In the genomic region with DNA sequence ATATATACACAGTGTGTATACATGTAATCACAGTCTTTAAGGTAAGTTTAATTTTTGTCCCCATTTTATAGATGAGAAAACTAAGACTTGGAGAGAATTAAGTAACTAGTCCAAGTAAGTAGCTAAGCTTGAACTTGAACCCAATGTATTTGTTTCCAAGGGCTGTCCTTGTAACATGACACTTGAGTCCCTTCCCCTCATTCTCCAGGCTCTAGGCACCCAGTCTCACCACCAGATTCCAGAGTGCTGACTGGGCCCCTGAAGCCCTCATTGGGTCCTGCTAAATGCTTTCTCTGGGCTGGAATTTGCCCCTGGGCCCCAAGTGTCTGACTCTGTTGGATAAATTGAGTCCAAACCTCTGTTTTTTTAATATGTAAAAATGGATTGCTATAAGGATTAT, we compare ENCODE assay signal across 11 cellular contexts. TPM values are rescaled to one million over a fixed set of nuclear protein-coding genes. Genes with fewer than 3 reads are reported as not detected.
DNase-seq lines count a peak whose midpoint lies in the region; TF ChIP-seq lines count a peak whose summit lies in the region.
"Had no signal": no experiment of that assay in that cellular context is flagged by ENCODE, and none has a peak within 500 bp of the region (broad histone marks: within the 10 kb centered on the region; RNA-seq: fewer than 3 reads in every experiment).

No MANE protein-coding gene starts in this region.

- H3K4me1 ChIP-seq in iPS-20b (ENCODE audit: insufficient read depth, low read length) (peaks cover 28% of the 10 kb centered on the region), BE2C (no peaks in the 10 kb centered on the region), colonic mucosa (no peaks in the 10 kb centered on the region)
- H3K4me1 ChIP-seq: uterus had no signal

- in situ Hi-C loops in ACHN (cut with HindIII; ENCODE audit: low pct_ligation_motif_present, low pct_unique_long_range_greater_than_20kb, low sequenced_read_pairs): no loop called here
- in situ Hi-C loops in GM13976 (cut with MboI; ENCODE audit: low sequenced_read_pairs, unreplicated experiment): no loop called here

- peak overlapping the region; percentile 94 for H3K27ac ChIP-seq in iPS-20b (ENCODE audit: low read length)
- H3K27ac ChIP-seq in colonic mucosa: no peak overlapping the region
- H3K27ac ChIP-seq: BLaER1 treated with 17β-estradiol and CSF1 and Interleukin-3, amounts not matched to agents 10 nM and 100 nM had no signal

- no peaks in the 10 kb centered on the region for H3K36me3 ChIP-seq in iPS-20b (ENCODE audit: insufficient read depth, low read depth, low read length)
- no peaks in the 10 kb centered on the region for H3K36me3 ChIP-seq in BE2C
- H3K36me3 ChIP-seq in colonic mucosa: no peaks in the 10 kb centered on the region
- H3K36me3 ChIP-seq: BLaER1 treated with 17β-estradiol and CSF1 and Interleukin-3, amounts not matched to agents 10 nM and 100 nM; uterus had no signal

- H3K9ac ChIP-seq in iPS-20b (ENCODE audit: low read depth, low read length) (peak overlapping the region; percentile 87), colonic mucosa (ENCODE audit: low read depth in 2 of 2, low read length in 2 of 2) (no peak overlapping the region)
- H3K9ac ChIP-seq: BLaER1 treated with 17β-estradiol and CSF1 and Interleukin-3, amounts not matched to agents 10 nM and 100 nM had no signal

- TF ChIP-seq CTCF in BE2C (IDR thresholded peaks at IDR 0.05; ENCODE audit: low read depth, low read length) (no peak), GM13976 (IDR thresholded peaks at IDR 0.05; ENCODE audit: borderline replicate concordance, control extremely low read depth, extremely low read depth, insufficient read depth, missing control alignments) (no peak), colonic mucosa (IDR thresholded peaks at IDR 0.05) (no peak)

- H3K4me3 ChIP-seq in iPS-20b (ENCODE audit: low read length) (peak overlapping the region; percentile 44; the same call in 1 of the 2 replicates), BE2C (ENCODE audit: low read depth, low read length) (no peak overlapping the region), colonic mucosa (no peak overlapping the region)
- H3K4me3 ChIP-seq: BLaER1 treated with 17β-estradiol and CSF1 and Interleukin-3, amounts not matched to agents 10 nM and 100 nM; uterus had no signal

- DNase-seq in ACHN: peak; percentile 46
- peak; percentile 85 for DNase-seq in HT1080 (ENCODE audit: low read depth)
- DNase-seq in astrocyte of the hippocampus (ENCODE audit: low read depth, low spot score): peak; percentile 72
- DNase-seq in BE2C: no peak
- no peak for DNase-seq in GM13976 (ENCODE audit: low spot score)
- DNase-seq in colonic mucosa: no peak
- no peak for DNase-seq in activated CD4-positive, alpha-beta T cell treated with anti-CD3 and anti-CD28 coated beads, Interleukin-2, amount 50 U/mL, for 48 hours
- DNase-seq: posterior cingulate gyrus, uterus had no signal

- no peaks in the 10 kb centered on the region; the same call in 1 of the 2 replicates for H3K27me3 ChIP-seq in iPS-20b (ENCODE audit: insufficient read depth, low read length)
- H3K27me3 ChIP-seq in BE2C: no peaks in the 10 kb centered on the region
- no peaks in the 10 kb centered on the region for H3K27me3 ChIP-seq in colonic mucosa
- H3K27me3 ChIP-seq: BLaER1 treated with 17β-estradiol and CSF1 and Interleukin-3, amounts not matched to agents 10 nM and 100 nM; uterus had no signal

- no peaks in the 10 kb centered on the region for H3K9me3 ChIP-seq in iPS-20b (ENCODE audit: insufficient read depth, low read depth, low read length)
- no peaks in the 10 kb centered on the region for H3K9me3 ChIP-seq in BE2C
- no peaks in the 10 kb centered on the region for H3K9me3 ChIP-seq in colonic mucosa
- H3K9me3 ChIP-seq: BLaER1 treated with 17β-estradiol and CSF1 and Interleukin-3, amounts not matched to agents 10 nM and 100 nM; uterus had no signal

- intact Hi-C loops in colonic mucosa (cut with DNase I): no loop called here

RNA-seq across cellular contexts. Expression of a gene that starts 45.5 kb away (rescaled TPM):
- total RNA-seq in HT1080 (2014; rRNA removed; shearing (Covaris generic)): not detected in 2 replicates
- polyA plus RNA-seq in HT1080 (2015; cell fraction: cytosol; rRNA removed): not detected in 2 replicates
- not detected in 2 replicates for polyA plus RNA-seq in HT1080 (2015; cell fraction: nucleus; rRNA removed)
- 3.4 TPM for polyA plus RNA-seq in BE2C (2012; ENCODE audit: insufficient read depth, insufficient read length, low read depth)
- 10 to 100 TPM; 33.0 to 42.4 TPM for total RNA-seq in colonic mucosa

RNA-seq across cellular contexts. Expression of a gene that starts 56.3 kb away (rescaled TPM):
- 23.1 and 33.9 TPM in 2 replicates for total RNA-seq in HT1080 (2014; rRNA removed; shearing (Covaris generic))
- 22.0 and 27.9 TPM in 2 replicates for polyA plus RNA-seq in HT1080 (2015; cell fraction: cytosol; rRNA removed)
- polyA plus RNA-seq in HT1080 (2015; cell fraction: nucleus; rRNA removed): 24.1 and 28.6 TPM in 2 replicates
- polyA plus RNA-seq in BE2C (2012; ENCODE audit: insufficient read depth, insufficient read length, low read depth): 7.6 TPM
- total RNA-seq in colonic mucosa: 10 to 100 TPM; 30.5 to 47.0 TPM

Comparison
In these comparisons a context has a peak if more than half of its experiments do, and no peak if none do; other contexts are left out.
1. DNase-seq: peak in ACHN (single experiment), HT1080 (single experiment) and astrocyte of the hippocampus (single experiment); none in BE2C (single experiment), GM13976 (single experiment), colonic mucosa (single experiment) and activated CD4-positive, alpha-beta T cell treated with anti-CD3 and anti-CD28 coated beads, Interleukin-2, amount 50 U/mL, for 48 hours (0 of 2).
2. RNA of a gene that starts 45.5 kb away (total RNA-seq): 33.0 to 42.4 TPM in colonic mucosa; not detected in HT1080; every median in the first group is over 10 times any median in the second.